Comparison of ENCODE assay signal across 17 cellular contexts in genomic region chr2:230708204-230708603, GRCh38. TPM values are rescaled to one million over a fixed set of nuclear protein-coding genes. Genes with fewer than 3 reads are reported as not detected.
DNase-seq lines count a peak whose midpoint lies in the region; ATAC-seq, FAIRE-seq and TF ChIP-seq lines count a peak whose summit lies in the region.
"Had no signal": no experiment of that assay in that cellular context is flagged by ENCODE, and none has a peak within 500 bp of the region (broad histone marks: within the 10 kb centered on the region; RNA-seq: fewer than 3 reads in every experiment).

No MANE protein-coding gene starts in this region.

- no peak for DNase-seq in T-helper 2 cell treated with Interferon-gamma antibody and Interleukin-4, amounts not matched to agents 5 μg/mL and 100 μg/mL, for 36 hours (ENCODE audit: low spot score)
- DNase-seq in T-helper 2 cell (no peak), keratinocyte (ENCODE audit: low read depth, low spot score) (no peak), left lobe of liver (ENCODE audit: low spot score) (no peak), cerebellar cortex (ENCODE audit: low spot score) (no peak), urothelium cell line (ENCODE audit: low spot score) (no peak)
- DNase-seq: CD8-positive, alpha-beta T cell; COR-L47; DND-41; GDM1; H7 had no signal

- peaks cover 5% of the 10 kb centered on the region for H3K79me2 ChIP-seq in keratinocyte (ENCODE audit: control insufficient read depth, insufficient read depth, low read length)

- no peak overlapping the region for H3K9ac ChIP-seq in keratinocyte (ENCODE audit: control insufficient read depth, extremely low read depth, insufficient read depth, low read length)

- TF ChIP-seq CTCF in HEK293 (tag by site-specific recombination; IDR thresholded peaks at IDR 0.05) (no peak), keratinocyte (optimal IDR thresholded peaks at IDR 0.05 in 1 of 3, IDR thresholded peaks at IDR 0.05 in 1 of 3, conservative IDR thresholded peaks at IDR 0.05 in 1 of 3; ENCODE audit: extremely low read depth in 1 of 3, insufficient read depth in 2 of 3, low read length in 3 of 3) (no peak), neutrophil (IDR thresholded peaks at IDR 0.05) (no peak)

- no peaks in the 10 kb centered on the region for H3K9me1 ChIP-seq in keratinocyte (ENCODE audit: control insufficient read depth, extremely low read depth, insufficient read depth, low read length)

- peaks cover 20% of the 10 kb centered on the region for H3K9me3 Mint-ChIP-seq in T-helper 2 cell treated with Interferon-gamma antibody and Interleukin-4, amounts not matched to agents 5 μg/mL and 100 μg/mL, for 36 hours
- H3K9me3 Mint-ChIP-seq: CD8-positive, alpha-beta T cell; GM23338 had no signal

- ATAC-seq in left lobe of liver = no peak
- ATAC-seq: CD8-positive, alpha-beta T cell; GM23338 had no signal

- no peak overlapping the region for H3K27ac ChIP-seq in HEK293 (ENCODE audit: extremely low read depth, low read depth, low read length)
- H3K27ac ChIP-seq in keratinocyte (ENCODE audit: control insufficient read depth, insufficient read depth, low read length) = no peak overlapping the region
- H3K27ac ChIP-seq in neutrophil = peak overlapping the region; percentile 72
- H3K27ac ChIP-seq: 22Rv1 had no signal

- no peak overlapping the region for H3K4me2 ChIP-seq in keratinocyte (ENCODE audit: control insufficient read depth, extremely low read depth, insufficient read depth, low read depth, low read length)
- H3K4me2 ChIP-seq: GM23338 had no signal

- FAIRE-seq in keratinocyte (lab: Jason Lieb, UNC) = no peak
- FAIRE-seq in urothelium cell line (lab: Jason Lieb, UNC) = no peak
- FAIRE-seq: GM12892 had no signal

- H4K20me1 ChIP-seq in keratinocyte (ENCODE audit: control insufficient read depth, extremely low read depth, insufficient read depth, low read length) = no peaks in the 10 kb centered on the region

- H3K4me3 Mint-ChIP-seq in T-helper 2 cell treated with Interferon-gamma antibody and Interleukin-4, amounts not matched to agents 5 μg/mL and 100 μg/mL, for 36 hours = no peak overlapping the region
- H3K4me3 Mint-ChIP-seq: CD14-positive monocyte; CD8-positive, alpha-beta T cell; GM23338 had no signal

- H2AFZ ChIP-seq in keratinocyte (ENCODE audit: control insufficient read depth, low read length) = peak overlapping the region; percentile 27
- H2AFZ ChIP-seq: GM23338 had no signal

- no peaks in the 10 kb centered on the region for H3K27me3 Mint-ChIP-seq in T-helper 2 cell treated with Interferon-gamma antibody and Interleukin-4, amounts not matched to agents 5 μg/mL and 100 μg/mL, for 36 hours (ENCODE audit: low read depth)

- POLR2A ChIA-PET in HEK293 (lab: Yijun Ruan, JAX) = interaction anchor here (0.7 kb wide), 1 partner anchor 23 kb away, joined by 3 read pairs; no protein-coding TSS in a partner anchor

- peaks cover 16% of the 10 kb centered on the region for H3K4me1 Mint-ChIP-seq in T-helper 2 cell treated with Interferon-gamma antibody and Interleukin-4, amounts not matched to agents 5 μg/mL and 100 μg/mL, for 36 hours (ENCODE audit: low read depth)

- peaks cover 4% of the 10 kb centered on the region for H3K36me3 Mint-ChIP-seq in T-helper 2 cell treated with Interferon-gamma antibody and Interleukin-4, amounts not matched to agents 5 μg/mL and 100 μg/mL, for 36 hours (ENCODE audit: low read depth)

- H3K4me1 ChIP-seq in HEK293 (ENCODE audit: control insufficient read depth, insufficient read depth, low read length) (no peaks in the 10 kb centered on the region), keratinocyte (ENCODE audit: control insufficient read depth, extremely low read depth, insufficient read depth, low read length) (peaks cover 14% of the 10 kb centered on the region), neutrophil (ENCODE audit: control insufficient read depth in 1 of 2, insufficient read depth in 1 of 2, low read depth in 1 of 2, low read length in 1 of 2) (peaks cover 61 to 64% of the 10 kb centered on the region in 2 experiments)

- dilution Hi-C loops in keratinocyte (cut with MboI; ENCODE audit: extremely low pct_ligation_motif_present, low sequenced_read_pairs) = no loop called here

- H3K9me3 ChIP-seq in HEK293 (ENCODE audit: control insufficient read depth, insufficient read depth, low read depth, low read length) (no peaks in the 10 kb centered on the region), keratinocyte (ENCODE audit: control insufficient read depth, low read depth, low read length) (no peaks in the 10 kb centered on the region), neutrophil (no peaks in the 10 kb centered on the region)

- no peaks in the 10 kb centered on the region for H3K27me3 ChIP-seq in keratinocyte (ENCODE audit: control insufficient read depth, extremely low read depth, insufficient read depth, low read length)
- no peaks in the 10 kb centered on the region for H3K27me3 ChIP-seq in neutrophil

- CTCF ChIA-PET in HEK293 (lab: Yijun Ruan, JAX) = no interaction called here

- H3K36me3 ChIP-seq in HEK293 (ENCODE audit: control insufficient read depth in 2 of 2, insufficient read depth in 1 of 2, low read length in 2 of 2) = no peaks in the 10 kb centered on the region
- H3K36me3 ChIP-seq in keratinocyte (ENCODE audit: control insufficient read depth in 2 of 2, extremely low read depth in 1 of 2, insufficient read depth in 2 of 2, low read length in 2 of 2) = no peaks in the 10 kb centered on the region
- no peaks in the 10 kb centered on the region for H3K36me3 ChIP-seq in neutrophil

- peak overlapping the region; percentile 9 for H3K27ac Mint-ChIP-seq in T-helper 2 cell treated with Interferon-gamma antibody and Interleukin-4, amounts not matched to agents 5 μg/mL and 100 μg/mL, for 36 hours
- H3K27ac Mint-ChIP-seq: CD8-positive, alpha-beta T cell; GM23338 had no signal

- H3K4me3 ChIP-seq in HEK293 (ENCODE audit: low read depth, low read length) = no peak overlapping the region
- no peak overlapping the region for H3K4me3 ChIP-seq in keratinocyte (ENCODE audit: control insufficient read depth in 2 of 3, extremely low read depth in 1 of 3, insufficient read depth in 2 of 3, low read depth in 1 of 3, low read length in 3 of 3)
- no peak overlapping the region for H3K4me3 ChIP-seq in neutrophil (ENCODE audit: low read depth in 1 of 2, low read length in 1 of 2)
- H3K4me3 ChIP-seq: GM23338 had no signal

TF ChIP-seq in HEK293, 187 proteins besides CTCF, POLR2A, EP300 and RAD21:
- TF ChIP-seq ZNF76 (tag by site-specific recombination; IDR thresholded peaks at IDR 0.05; ENCODE audit: borderline replicate concordance, low read depth) (no peak), ZBTB48 (tag by site-specific recombination; IDR thresholded peaks at IDR 0.05) (0 out of 2 replicates have a peak, but pooled peaks have one; percentile 30)

RNA-seq across cellular contexts. Expression of gene CAB39, which starts 4.4 kb away (rescaled TPM):
- 77.1 to 120 TPM (median 77.7 TPM) in 3 replicates for polyA plus RNA-seq in keratinocyte
- polyA plus RNA-seq in keratinocyte (2011; ENCODE audit: low read depth) = 98.7 TPM
- 60.1 and 121 TPM in 2 replicates for polyA plus RNA-seq in keratinocyte (2011; cell fraction: cytosol; rRNA removed)
- polyA plus RNA-seq in keratinocyte (2011; cell fraction: nucleus; rRNA removed) = 91.8 and 105 TPM in 2 replicates
- polyA plus RNA-seq in keratinocyte (2012; ENCODE audit: low replicate concordance) = 75.0 and 81.2 TPM in 2 replicates
- polyA minus RNA-seq in keratinocyte = 59.3 to 159 TPM (median 79.1 TPM) in 3 replicates
- polyA minus RNA-seq in keratinocyte (2011; cell fraction: cytosol; rRNA and poly(A)+ RNA removed) = 87.7 TPM
- polyA minus RNA-seq in keratinocyte (2011; cell fraction: nucleus; rRNA and poly(A)+ RNA removed) = 67.4 and 142 TPM in 2 replicates
- total RNA-seq in left lobe of liver = 22.6 TPM
